Comparison of ENCODE assay signal across 9 cellular contexts in genomic region chr17:6427284-6427781, GRCh38. TPM values are rescaled to one million over a fixed set of nuclear protein-coding genes. Genes with fewer than 3 reads are reported as not detected.
DNase-seq lines count a peak whose midpoint lies in the region; ATAC-seq and TF ChIP-seq lines count a peak whose summit lies in the region.
"Had no signal": no experiment of that assay in that cellular context is flagged by ENCODE, and none has a peak within 500 bp of the region (broad histone marks: within the 10 kb centered on the region; RNA-seq: fewer than 3 reads in every experiment).

No MANE protein-coding gene starts in this region.

- in situ Hi-C loops in GM13977 (cut with MboI; ENCODE audit: low pct_unique_long_range_greater_than_20kb, low sequenced_read_pairs, unreplicated experiment), result loop anchor here (25.0 kb wide), 1 partner anchor 715 kb away; no protein-coding TSS in a partner anchor

- DNase-seq in GM13977 (ENCODE audit: low spot score), result peak; percentile 55
- DNase-seq in OCI-LY7 (ENCODE audit: low spot score), result no peak
- DNase-seq in amniotic epithelial cell (ENCODE audit: low read depth), result peak; percentile 55
- peak; percentile 34 to 50 for DNase-seq in stimulated activated CD4-positive, alpha-beta T cell treated with anti-CD3 and anti-CD28 coated beads, Interleukin-2, amount 100 ng/mL, for 48 hours
- DNase-seq in omental fat pad (ENCODE audit: low spot score), result no peak
- no peak for DNase-seq in NCI-H1092 treated with DMSO at 0.1 percent for 48 hours (lab: John Stamatoyannopoulos, UW)
- no peak for DNase-seq in smooth muscle cell (lab: John Stamatoyannopoulos, UW; ENCODE audit: unreplicated experiment)
- DNase-seq: substantia nigra had no signal

- H3F3A ChIP-seq in smooth muscle cell (ENCODE audit: low read depth), result no peaks in the 10 kb centered on the region

- H3K4me2 ChIP-seq in OCI-LY7 (ENCODE audit: low read length) (peak overlapping the region; percentile 15; the same call in 1 of the 2 replicates), smooth muscle cell (no peak overlapping the region)

- BruUV-seq in OCI-LY7 (replicated peaks; lab: Mats Ljungman, UMichigan), result no TSS peak

- H3K36me3 ChIP-seq in OCI-LY7 (ENCODE audit: insufficient read depth, low read length), result no peaks in the 10 kb centered on the region
- H3K36me3 ChIP-seq in smooth muscle cell (ENCODE audit: low read depth), result no peaks in the 10 kb centered on the region

- H3K27ac ChIP-seq in OCI-LY7 (ENCODE audit: low read depth, low read length, poor library complexity, severe bottlenecking) (no peak overlapping the region), smooth muscle cell (ENCODE audit: low read depth) (no peak overlapping the region)

- H3K9me2 ChIP-seq in OCI-LY7 (ENCODE audit: insufficient read depth, low read length), result no peaks in the 10 kb centered on the region

- intact Hi-C loops in OCI-LY7 (cut with micrococcal nuclease; ENCODE audit: unreplicated experiment), result no loop called here

- POLR2A ChIA-PET in OCI-LY7 (lab: Charles Lee), result no interaction called here

- H3K79me2 ChIP-seq in OCI-LY7 (ENCODE audit: insufficient read depth, low read depth, low read length) (no peaks in the 10 kb centered on the region), smooth muscle cell (ENCODE audit: low read depth) (no peaks in the 10 kb centered on the region)

- ATAC-seq in GM21360 (IDR thresholded peaks at IDR 0.05; ENCODE audit: unreplicated experiment) (no peak), omental fat pad (ENCODE audit: low FRiP score) (no peak)

- 86% methylated on average over 7 of the region's 7 CpGs for WGBS in smooth muscle cell (ENCODE audit: low lambda C conversion rate)

- H3K4me1 ChIP-seq in OCI-LY7 (ENCODE audit: insufficient read depth, low read length, poor library complexity, severe bottlenecking), result peaks cover 7% of the 10 kb centered on the region
- H3K4me1 ChIP-seq in smooth muscle cell (ENCODE audit: low read depth), result peaks cover 5% of the 10 kb centered on the region

- CTCF ChIA-PET in OCI-LY7 (lab: Charles Lee; ENCODE audit: unreplicated experiment), result interaction anchor here (1.0 kb wide), 1 partner anchor 9 kb away, joined by 3 read pairs; no protein-coding TSS in a partner anchor

- H4K20me1 ChIP-seq in OCI-LY7 (ENCODE audit: insufficient read depth, low read length) (no peaks in the 10 kb centered on the region), smooth muscle cell (ENCODE audit: low read depth) (no peaks in the 10 kb centered on the region)

- H3K4me3 ChIP-seq in OCI-LY7 (ENCODE audit: low read depth, low read length, poor library complexity, severe bottlenecking), result no peak overlapping the region
- H3K4me3 ChIP-seq in smooth muscle cell, result no peak overlapping the region

- H3K9ac ChIP-seq in smooth muscle cell (ENCODE audit: low read depth), result no peak overlapping the region

- TF ChIP-seq CTCF in GM13977 (IDR thresholded peaks at IDR 0.05; ENCODE audit: extremely low read depth, insufficient read depth, missing control alignments), result no peak
- TF ChIP-seq CTCF in OCI-LY7 (conservative IDR thresholded peaks at IDR 0.05; ENCODE audit: low read length), result 0 out of 2 replicates have a peak, but pooled peaks have one; percentile 18
- no peak for TF ChIP-seq CTCF in omental fat pad (IDR thresholded peaks at IDR 0.05)
- no peak for TF ChIP-seq CTCF in smooth muscle cell (IDR thresholded peaks at IDR 0.05; ENCODE audit: borderline replicate concordance, insufficient read depth, poor library complexity, severe bottlenecking)

- H3K27me3 ChIP-seq in smooth muscle cell (ENCODE audit: low read depth), result no peaks in the 10 kb centered on the region

- no peaks in the 10 kb centered on the region; the same call in 1 of the 2 replicates for H3K9me3 ChIP-seq in OCI-LY7 (ENCODE audit: low read length)
- H3K9me3 ChIP-seq in smooth muscle cell (replicated peaks; ENCODE audit: low read depth), result no peaks in the 10 kb centered on the region

- H2AFZ ChIP-seq in OCI-LY7 (ENCODE audit: low read length), result no peak overlapping the region
- H2AFZ ChIP-seq in smooth muscle cell (ENCODE audit: low read depth), result no peak overlapping the region

RNA-seq across cellular contexts. Expression of gene AIPL1, which starts 7.6 kb away (rescaled TPM):
- total RNA-seq in OCI-LY7 (2014; rRNA removed; shearing (Covaris generic)), result not detected in 2 replicates
- total RNA-seq in OCI-LY7 (2022) (not detected in 2 replicates), omental fat pad (not detected), smooth muscle cell (not detected in 2 replicates)
- polyA plus RNA-seq in smooth muscle cell, result not detected in 2 replicates

RNA-seq across cellular contexts. Expression of gene PIMREG, which starts 16.9 kb away (rescaled TPM):
- total RNA-seq in OCI-LY7 (2014; rRNA removed; shearing (Covaris generic)), result 34.5 and 39.4 TPM in 2 replicates
- 22.7 and 31.0 TPM in 2 replicates for total RNA-seq in OCI-LY7 (2022)
- 1 to 10 TPM in 1 of 4 donors, under 1 TPM in 1, not detected in 2; 0.47 to 1.2 TPM for total RNA-seq in omental fat pad
- 2.2 and 3.5 TPM in 2 replicates for total RNA-seq in smooth muscle cell
- 10.3 and 11.7 TPM in 2 replicates for polyA plus RNA-seq in smooth muscle cell

Comparison
In these comparisons a context has a peak if more than half of its experiments do, and no peak if none do; other contexts are left out.
1. DNase-seq: peak in GM13977 (single experiment), amniotic epithelial cell (single experiment) and stimulated activated CD4-positive, alpha-beta T cell treated with anti-CD3 and anti-CD28 coated beads, Interleukin-2, amount 100 ng/mL, for 48 hours (2 of 2); none in OCI-LY7 (single experiment), omental fat pad (single experiment), NCI-H1092 treated with DMSO at 0.1 percent for 48 hours (single experiment) and smooth muscle cell (single experiment).